Comparison of ENCODE assay signal across 7 cellular contexts in genomic region chr14:102619012-102619411, GRCh38. TPM values are rescaled to one million over a fixed set of nuclear protein-coding genes. Genes with fewer than 3 reads are reported as not detected.
DNase-seq lines count a peak whose midpoint lies in the region; ATAC-seq, FAIRE-seq and TF ChIP-seq lines count a peak whose summit lies in the region.
"Not testable (repeated sequence)": the region's sequence is repeated elsewhere in the genome, so short reads cannot be mapped to it uniquely, and the experiment has no call there.

No MANE protein-coding gene starts in this region.

- not testable (repeated sequence) for TF ChIP-seq RAD21 in H1 (IDR thresholded peaks at IDR 0.05 in 1 of 2, conservative IDR thresholded peaks at IDR 0.05 in 1 of 2; ENCODE audit: low read depth in 2 of 2, low read length in 2 of 2); HepG2 (CRISPR knock-in tag; IDR thresholded peaks at IDR 0.05)

- H3K23ac ChIP-seq in H1 (ENCODE audit: insufficient read length), result not testable (repeated sequence)

- CTCF ChIA-PET in H1 (lab: Charles Lee; ENCODE audit: partially characterized antibody), result interaction anchor here (0.6 to 1.6 kb wide), 5 partner anchors 8 to 74 kb away, joined by 3 to 7 read pairs (median 4); no protein-coding TSS in a partner anchor
- CTCF ChIA-PET in HepG2 (lab: Yijun Ruan, JAX; ENCODE audit: low intra/inter-chr PET ratio, low total read pairs), result not testable (repeated sequence)

- H2AFZ ChIP-seq in GM23338; H1 (ENCODE audit: low read length); HepG2 (ENCODE audit: low read length): not testable (repeated sequence)

- H3K4me3 ChIP-seq in BLaER1; GM23338; H1 (ENCODE audit: extremely low read depth in 1 of 4, insufficient read depth in 2 of 4, low read depth in 3 of 4, low read length in 4 of 4); HepG2 (replicated peaks in 1 of 3; ENCODE audit: insufficient read depth in 1 of 3, low read depth in 2 of 3, low read length in 3 of 3): not testable (repeated sequence)

- DNase-seq in GM23338 (ENCODE audit: low spot score); T-helper 17 cell; H1 (ENCODE audit: low read depth in 1 of 2, low spot score in 2 of 2); HepG2 (ENCODE audit: low spot score); nephron progenitor cell; progenitor cell of endocrine pancreas (ENCODE audit: low spot score, unreplicated experiment): not testable (repeated sequence)

- not testable (repeated sequence) for H3K9me2 ChIP-seq in GM23338 (ENCODE audit: insufficient read depth)

- ATAC-seq in GM23338, T-helper 17 cell, HepG2: not testable (repeated sequence)

- not testable (repeated sequence) for H3K9me3 ChIP-seq in BLaER1; T-helper 17 cell (ENCODE audit: control insufficient read depth, low read length, poor library complexity, severe bottlenecking); H1 (ENCODE audit: insufficient read depth in 2 of 2, low read depth in 1 of 2, low read length in 1 of 2); HepG2 (ENCODE audit: low read length)

- not testable (repeated sequence) for H3K4me3 Mint-ChIP-seq in GM23338; T-helper 17 cell; nephron progenitor cell; progenitor cell of endocrine pancreas (ENCODE audit: low read depth)

- peak overlapping the region; percentile 1; the same call in 1 of the 2 replicates for H3K4me2 ChIP-seq in BLaER1
- not testable (repeated sequence) for H3K4me2 ChIP-seq in GM23338; H1 (ENCODE audit: insufficient read depth in 1 of 2, low read depth in 2 of 2, low read length in 2 of 2); HepG2 (ENCODE audit: low read depth, low read length)

- not testable (repeated sequence) for H3F3A ChIP-seq in GM23338 (replicated peaks; ENCODE audit: low read depth)

- not testable (repeated sequence) for H3K4ac ChIP-seq in H1 (replicated peaks; ENCODE audit: insufficient read length, low read depth, low read length)

- POLR2A ChIA-PET in H1 (lab: Charles Lee; ENCODE audit: partially characterized antibody), result interaction anchor here (0.7 to 1.5 kb wide), 3 partner anchors 28 to 312 kb away, joined by 3 to 4 read pairs (median 3); no protein-coding TSS in a partner anchor
- POLR2A ChIA-PET in HepG2 (lab: Yijun Ruan, JAX), result not testable (repeated sequence)

- H3K27me3 Mint-ChIP-seq in GM23338 (ENCODE audit: insufficient read depth, low read depth, poor library complexity); T-helper 17 cell; nephron progenitor cell (ENCODE audit: low read depth, poor library complexity); progenitor cell of endocrine pancreas: not testable (repeated sequence)

- H3K23me2 ChIP-seq in H1 (ENCODE audit: low read depth, low read length), result not testable (repeated sequence)

- WGBS in H1 (ENCODE audit: extremely low coverage in 1 of 2, insufficient coverage in 1 of 2, insufficient read length in 1 of 2, insufficient replicate concordance in 2 of 2, low coverage in 1 of 2, low lambda C conversion rate in 2 of 2, missing lambda C conversion rate in 1 of 2), 2 experiments, result 89% methylated on average over 6 of the region's 6 CpGs; no CpG with 5 or more reads in 1 of the 2 experiments
- 93% methylated on average over 6 of the region's 6 CpGs for WGBS in HepG2 (ENCODE audit: low lambda C conversion rate)

- H4K8ac ChIP-seq in H1 (ENCODE audit: extremely low read depth, insufficient read depth, low read length), result not testable (repeated sequence)

- not testable (repeated sequence) for H4K91ac ChIP-seq in H1 (replicated peaks; ENCODE audit: insufficient read length, low read length)

- H3K36me3 ChIP-seq in BLaER1, result peaks cover 63% of the 10 kb centered on the region
- H3K36me3 ChIP-seq in GM23338 (ENCODE audit: insufficient read depth); H1 (ENCODE audit: control insufficient read depth in 2 of 4, insufficient read depth in 4 of 4, low read length in 3 of 4); HepG2 (replicated peaks in 1 of 2; ENCODE audit: control insufficient read depth in 1 of 2, insufficient read depth in 2 of 2, low read length in 2 of 2): not testable (repeated sequence)

- not testable (repeated sequence) for TF ChIP-seq CTCF in GM23338 (conservative IDR thresholded peaks at IDR 0.05; ENCODE audit: low read depth in 2 of 2); H1 (IDR thresholded peaks at IDR 0.05; ENCODE audit: control extremely low read depth in 1 of 3, insufficient read depth in 1 of 3, low read depth in 1 of 3, low read length in 3 of 3); HepG2 (CRISPR knock-in tag; IDR thresholded peaks at IDR 0.05); nephron progenitor cell (IDR thresholded peaks at IDR 0.05); progenitor cell of endocrine pancreas (IDR thresholded peaks at IDR 0.05; ENCODE audit: unreplicated experiment)

- H3K79me1 ChIP-seq in H1 (ENCODE audit: low read depth, low read length), result not testable (repeated sequence)

- H2BK5ac ChIP-seq in H1 (ENCODE audit: low read depth, low read length), result peak overlapping the region; percentile 10; the same call in 1 of the 2 replicates

- not testable (repeated sequence) for H2BK20ac ChIP-seq in H1 (ENCODE audit: low read length)

- peaks cover 19% of the 10 kb centered on the region for H3K4me1 Mint-ChIP-seq in GM23338
- H3K4me1 Mint-ChIP-seq in T-helper 17 cell, result peaks cover 40% of the 10 kb centered on the region
- H3K4me1 Mint-ChIP-seq in nephron progenitor cell, result peaks cover 22% of the 10 kb centered on the region
- H3K4me1 Mint-ChIP-seq in progenitor cell of endocrine pancreas (ENCODE audit: low read depth), result not testable (repeated sequence)

- H3K14ac ChIP-seq in H1 (ENCODE audit: insufficient read length), result not testable (repeated sequence)

- H3K27ac ChIP-seq in BLaER1; H1 (ENCODE audit: low read depth, low read length); HepG2 (ENCODE audit: extremely low read length, insufficient read depth, low read length): not testable (repeated sequence)
- peak overlapping the region; percentile 3; the same call in 1 of the 2 replicates for H3K27ac ChIP-seq in GM23338 (ENCODE audit: low read depth)

- H3K4me1 ChIP-seq in BLaER1 (peaks cover 80% of the 10 kb centered on the region), GM23338 (ENCODE audit: insufficient read depth) (peaks cover 23% of the 10 kb centered on the region), H1 (replicated peaks in 1 of 4; ENCODE audit: control insufficient read depth in 3 of 4, insufficient read depth in 4 of 4, low read length in 3 of 4) (peaks cover 0 to 13% (median 9%) of the 10 kb centered on the region in 4 experiments; a peak in 4 of 7 replicates), HepG2 (ENCODE audit: insufficient read depth, low read length) (peaks cover 21% of the 10 kb centered on the region)

- TF ChIP-seq POLR2A in H1 (IDR thresholded peaks at IDR 0.05; ENCODE audit: control extremely low read depth in 1 of 2, low read depth in 2 of 2, low read length in 2 of 2); HepG2 (IDR thresholded peaks at IDR 0.05; ENCODE audit: insufficient read depth in 1 of 2, low read depth in 2 of 2, low read length in 2 of 2): not testable (repeated sequence)

- H3K27me3 ChIP-seq in BLaER1; GM23338 (ENCODE audit: insufficient read depth); H1 (replicated peaks in 1 of 4; ENCODE audit: control insufficient read depth in 3 of 4, extremely low read depth in 1 of 4, insufficient read depth in 3 of 4, low read length in 3 of 4); HepG2 (ENCODE audit: control insufficient read depth in 1 of 2, insufficient read depth in 2 of 2, low read length in 2 of 2): not testable (repeated sequence)

- not testable (repeated sequence) for H3K9me3 Mint-ChIP-seq in GM23338; nephron progenitor cell; progenitor cell of endocrine pancreas (ENCODE audit: low read depth)

- H3K18ac ChIP-seq in H1 (ENCODE audit: extremely low read depth, low read length), result not testable (repeated sequence)

- not testable (repeated sequence) for BruUV-seq in HepG2 (replicated peaks; lab: Mats Ljungman, UMichigan)

- H2AK5ac ChIP-seq in H1 (ENCODE audit: low read depth, low read length), result not testable (repeated sequence)

- not testable (repeated sequence) for H3K56ac ChIP-seq in H1 (replicated peaks; ENCODE audit: insufficient read length, low read depth, low read length)

- not testable (repeated sequence) for TF ChIP-seq EP300 in H1 (IDR thresholded peaks at IDR 0.05; ENCODE audit: borderline replicate concordance in 1 of 2, low read depth in 2 of 2, low read length in 2 of 2); HepG2 (IDR thresholded peaks at IDR 0.05; ENCODE audit: low read depth in 2 of 2, low read length in 2 of 2); HepG2 (CRISPR knock-in tag; IDR thresholded peaks at IDR 0.05; ENCODE audit: borderline replicate concordance)

- H3K27ac Mint-ChIP-seq in GM23338 (peak overlapping the region; percentile 0; the same call in 1 of the 2 replicates), T-helper 17 cell (peak overlapping the region; percentile 54), nephron progenitor cell (peak overlapping the region; percentile 4), progenitor cell of endocrine pancreas (peak overlapping the region; percentile 14)

- H2BK12ac ChIP-seq in H1 (ENCODE audit: low read depth, low read length), result not testable (repeated sequence)

- H4K20me1 ChIP-seq in BLaER1, result peaks cover 97% of the 10 kb centered on the region
- H4K20me1 ChIP-seq in GM23338 (replicated peaks; ENCODE audit: insufficient read depth), result peaks cover 18% of the 10 kb centered on the region
- not testable (repeated sequence) for H4K20me1 ChIP-seq in H1 (replicated peaks in 1 of 2; ENCODE audit: control insufficient read depth in 1 of 2, insufficient read depth in 2 of 2, low read length in 2 of 2); HepG2 (ENCODE audit: insufficient read depth, low read length)

- not testable (repeated sequence) for H2BK120ac ChIP-seq in H1 (replicated peaks; ENCODE audit: low read depth, low read length)

- H4K5ac ChIP-seq in H1 (ENCODE audit: insufficient read length, low read depth, low read length), result not testable (repeated sequence)

- intact Hi-C loops in HepG2 (cut with micrococcal nuclease; ENCODE audit: unreplicated experiment), result not testable (repeated sequence)

- not testable (repeated sequence) for H2BK15ac ChIP-seq in H1 (ENCODE audit: low read length)

- in situ Hi-C loops in HepG2 (cut with HindIII; ENCODE audit: extremely low pct_ligation_motif_present, low pct_unique_long_range_greater_than_20kb), result not testable (repeated sequence)

- not testable (repeated sequence) for H3K9ac ChIP-seq in BLaER1; H1 (replicated peaks in 1 of 4; ENCODE audit: extremely low read depth in 1 of 4, low read depth in 3 of 4, low read length in 3 of 4); HepG2 (ENCODE audit: insufficient read depth, low read depth, low read length)

- not testable (repeated sequence) for H3K36me3 Mint-ChIP-seq in GM23338 (ENCODE audit: low read depth); T-helper 17 cell (ENCODE audit: low read depth); progenitor cell of endocrine pancreas (ENCODE audit: insufficient read depth)
- peaks cover 38% of the 10 kb centered on the region for H3K36me3 Mint-ChIP-seq in nephron progenitor cell (ENCODE audit: low read depth)

- FAIRE-seq in H1 (lab: Jason Lieb, UNC); HepG2 (lab: Jason Lieb, UNC): not testable (repeated sequence)

- H3K79me2 ChIP-seq in GM23338 (replicated peaks; ENCODE audit: insufficient read depth), result peaks cover 100% of the 10 kb centered on the region
- peaks cover 12 to 84% of the 10 kb centered on the region in 2 experiments for H3K79me2 ChIP-seq in H1 (ENCODE audit: control insufficient read depth in 1 of 2, insufficient read depth in 2 of 2, low read length in 2 of 2)
- H3K79me2 ChIP-seq in HepG2 (ENCODE audit: insufficient read depth, low read length), result peaks cover 87% of the 10 kb centered on the region

RNA-seq across cellular contexts. Expression of gene RCOR1, which starts 26.6 kb away (rescaled TPM):
- 24.1 and 26.1 TPM in 2 replicates for total RNA-seq in GM23338 (2014; rRNA removed; shearing (Covaris generic))
- polyA plus RNA-seq in GM23338 (2016; fragmentation: Nextera tagmentation; extraction: Ambion mirVana) (7.6 and 8.7 TPM in 2 replicates), H1 (2011; rRNA removed) (8.6 and 12.3 TPM in 2 replicates), HepG2 (2011; rRNA removed) (10.2 and 10.5 TPM in 2 replicates)
- total RNA-seq in T-helper 17 cell (10 to 100 TPM; 17.9 to 33.5 TPM), HepG2 (2016; rRNA removed; fragmentation: Illumina TruSeq; extraction: Trizol) (11.1 and 14.8 TPM in 2 replicates), progenitor cell of endocrine pancreas (36.4 and 41.9 TPM in 2 replicates)
- 23.1 and 26.3 TPM in 2 replicates for total RNA-seq in H1 (2021; fragmentation: NEBNext Ultra II Directional; extraction: Animal tissue kit (Norgen Biotek cat#: 25700))
- polyA plus RNA-seq in H1 (2011; cell fraction: cytosol; rRNA removed), result 9.7 TPM
- 8.9 TPM for polyA plus RNA-seq in H1 (2011; cell fraction: nucleus; rRNA removed)
- 10.0 to 14.7 TPM (median 12.8 TPM) in 4 replicates for polyA plus RNA-seq in H1 (2012, experiment 1 of 2)
- 2.3 TPM for polyA plus RNA-seq in H1 (2012, experiment 2 of 2)
- 11.1 TPM for polyA plus RNA-seq in H1 (2013, experiment 1 of 2)
- 11.7 TPM for polyA plus RNA-seq in H1 (2013, experiment 2 of 2)
- polyA minus RNA-seq in H1 (2011; rRNA and poly(A)+ RNA removed), result 18.2 and 19.2 TPM in 2 replicates
- polyA minus RNA-seq in H1 (2011; cell fraction: cytosol; rRNA and poly(A)+ RNA removed), result 14.6 TPM
- 19.4 TPM for polyA minus RNA-seq in H1 (2011; cell fraction: nucleus; rRNA and poly(A)+ RNA removed)
- total RNA-seq in HepG2 (2016; cell fraction: cytosol; rRNA removed; fragmentation: Illumina TruSeq; extraction: Trizol; ENCODE audit: low read depth), result 5.2 and 6.2 TPM in 2 replicates
- 10.9 and 13.8 TPM in 2 replicates for total RNA-seq in HepG2 (2016; cell fraction: insoluble cytoplasmic fraction; rRNA removed; fragmentation: Illumina TruSeq; extraction: Trizol)
- total RNA-seq in HepG2 (2016; cell fraction: membrane; rRNA removed; fragmentation: Illumina TruSeq; extraction: Trizol), result 6.6 and 7.2 TPM in 2 replicates
- 15.7 and 18.1 TPM in 2 replicates for total RNA-seq in HepG2 (2016; cell fraction: nucleus; rRNA removed; fragmentation: Illumina TruSeq; extraction: Trizol)
- polyA plus RNA-seq in HepG2 (2011; cell fraction: cytosol; rRNA removed), result 5.8 and 9.2 TPM in 2 replicates
- polyA plus RNA-seq in HepG2 (2011; cell fraction: nucleus; rRNA removed), result 7.8 and 8.1 TPM in 2 replicates
- polyA plus RNA-seq in HepG2 (2012), result 12.0 and 12.1 TPM in 2 replicates
- polyA plus RNA-seq in HepG2 (2016; cell fraction: cytosol; fragmentation: Illumina TruSeq; extraction: Trizol; ENCODE audit: low read depth), result 0.57 and 0.69 TPM in 2 replicates
- polyA plus RNA-seq in HepG2 (2016; cell fraction: insoluble cytoplasmic fraction; fragmentation: Illumina TruSeq; extraction: Trizol; ENCODE audit: low read depth), result 14.2 and 16.0 TPM in 2 replicates
- polyA plus RNA-seq in HepG2 (2016; cell fraction: membrane; fragmentation: Illumina TruSeq; extraction: Trizol; ENCODE audit: low read depth), result 1.9 and 2.5 TPM in 2 replicates
- 19.9 and 20.7 TPM in 2 replicates for polyA plus RNA-seq in HepG2 (2016; cell fraction: nucleus; fragmentation: Illumina TruSeq; extraction: Trizol; ENCODE audit: insufficient read depth, low read depth)
- polyA minus RNA-seq in HepG2 (2011; rRNA and poly(A)+ RNA removed; ENCODE audit: low replicate concordance), result 15.4 and 22.7 TPM in 2 replicates
- polyA minus RNA-seq in HepG2 (2011; cell fraction: cytosol; rRNA and poly(A)+ RNA removed), result 11.9 and 12.5 TPM in 2 replicates
- 25.1 TPM in 2 replicates for polyA minus RNA-seq in HepG2 (2011; cell fraction: nucleus; rRNA and poly(A)+ RNA removed)

Comparison
In these comparisons a context has a peak if more than half of its experiments do, and no peak if none do; other contexts are left out.
1. H3K27ac Mint-ChIP-seq: peak in every context shown above with its lines; median percentile 54 in T-helper 17 cell; 14 in progenitor cell of endocrine pancreas; 4 in nephron progenitor cell; 0 in GM23338.